In genomic region chr2:19250906-19251305, GRCh38 we compare ENCODE assay signal across 28 cellular contexts.
"Had no signal": no experiment of that assay in that cellular context is flagged by ENCODE, and none has a peak within 500 bp of the region (broad histone marks: within the 10 kb centered on the region; RNA-seq: fewer than 3 reads in every experiment).

No MANE protein-coding gene starts in this region.

- H3K27ac ChIP-seq: body of pancreas had no signal

- ATAC-seq: activated CD4-positive, alpha-beta T cell treated with anti-CD3 and anti-CD28 coated beads for 36 hours; activated CD8-positive, alpha-beta memory T cell treated with anti-CD3 and anti-CD28 coated beads, Interleukin-2, amount 10 ng/mL, durations not matched to agents 7 days and 5 days; activated CD8-positive, alpha-beta T cell treated with anti-CD3 and anti-CD28 coated beads, Interleukin-2, amount 10 ng/mL, durations not matched to agents 7 days and 5 days; activated naive CD8-positive, alpha-beta T cell treated with anti-CD3 and anti-CD28 coated beads, Interleukin-2, amount 50 U/mL, for 24 hours; body of pancreas; esophagus mucosa; T-helper 17 cell had no signal

- H3K36me3 Mint-ChIP-seq: activated CD4-positive, alpha-beta memory T cell treated with anti-CD3 and anti-CD28 coated beads for 36 hours; activated CD8-positive, alpha-beta memory T cell treated with anti-CD3 and anti-CD28 coated beads, Interleukin-2, amount 10 ng/mL, durations not matched to agents 7 days and 5 days had no signal

- H3K4me3 ChIP-seq: body of pancreas had no signal

- H3K27ac Mint-ChIP-seq: activated CD4-positive, alpha-beta memory T cell treated with anti-CD3 and anti-CD28 coated beads for 36 hours; activated CD4-positive, alpha-beta T cell treated with anti-CD3 and anti-CD28 coated beads for 36 hours; activated CD4-positive, alpha-beta T cell treated with anti-CD3 and anti-CD28 coated beads, Interleukin-2, amount 10 ng/mL, durations not matched to agents 24 days and 14 days; activated CD8-positive, alpha-beta memory T cell treated with anti-CD3 and anti-CD28 coated beads, Interleukin-2, amount 10 ng/mL, durations not matched to agents 7 days and 5 days; activated CD8-positive, alpha-beta T cell treated with anti-CD3 and anti-CD28 coated beads, Interleukin-2, amount 10 ng/mL, durations not matched to agents 7 days and 5 days; activated naive CD4-positive, alpha-beta T cell treated with anti-CD3 and anti-CD28 coated beads for 36 hours; activated naive CD4-positive, alpha-beta T cell treated with anti-CD3 and anti-CD28 coated beads, Interleukin-2, amount 50 U/mL, for 24 hours; activated naive CD8-positive, alpha-beta T cell treated with anti-CD3 and anti-CD28 coated beads for 36 hours; activated naive CD8-positive, alpha-beta T cell treated with anti-CD3 and anti-CD28 coated beads, Interleukin-2, amount 50 U/mL, for 24 hours; activated T-helper 1 cell treated with anti-CD3 and anti-CD28 coated beads, Interleukin-12 subunit alpha, Interleukin-12 subunit beta, Interleukin-2, Interleukin-4 antibody, amounts not matched to agents 30 ng/mL and 10 ng/mL and 1 ng/mL, durations not matched to agents 14 hours and 24 hours and 36 hours; activated T-helper 2 cell treated with anti-CD3 and anti-CD28 coated beads, Interferon-gamma antibody, Interleukin-2, Interleukin-4, amounts not matched to agents 10 μg/mL and 5 μg/mL and 100 μg/mL, durations not matched to agents 14 hours and 24 hours and 36 hours; T-helper 17 cell had no signal

- H3K27me3 Mint-ChIP-seq: activated CD4-positive, alpha-beta memory T cell treated with anti-CD3 and anti-CD28 coated beads for 36 hours; activated CD4-positive, alpha-beta T cell treated with anti-CD3 and anti-CD28 coated beads, Interleukin-2, amount 10 ng/mL, durations not matched to agents 24 days and 14 days; activated CD8-positive, alpha-beta memory T cell treated with anti-CD3 and anti-CD28 coated beads, Interleukin-2, amount 10 ng/mL, durations not matched to agents 7 days and 5 days; activated naive CD4-positive, alpha-beta T cell treated with anti-CD3 and anti-CD28 coated beads, Interleukin-2, amount 50 U/mL, for 24 hours; activated naive CD8-positive, alpha-beta T cell treated with anti-CD3 and anti-CD28 coated beads for 36 hours; activated naive CD8-positive, alpha-beta T cell treated with anti-CD3 and anti-CD28 coated beads, Interleukin-2, amount 50 U/mL, for 24 hours had no signal

- H3K4me3 Mint-ChIP-seq: activated CD4-positive, alpha-beta memory T cell treated with anti-CD3 and anti-CD28 coated beads for 36 hours; activated CD4-positive, alpha-beta T cell treated with anti-CD3 and anti-CD28 coated beads for 36 hours; activated CD4-positive, alpha-beta T cell treated with anti-CD3 and anti-CD28 coated beads, Interleukin-2, amount 10 ng/mL, durations not matched to agents 24 days and 14 days; activated CD8-positive, alpha-beta memory T cell treated with anti-CD3 and anti-CD28 coated beads, Interleukin-2, amount 10 ng/mL, durations not matched to agents 7 days and 5 days; activated CD8-positive, alpha-beta T cell treated with anti-CD3 and anti-CD28 coated beads, Interleukin-2, amount 10 ng/mL, durations not matched to agents 7 days and 5 days; activated naive CD4-positive, alpha-beta T cell treated with anti-CD3 and anti-CD28 coated beads for 36 hours; activated naive CD4-positive, alpha-beta T cell treated with anti-CD3 and anti-CD28 coated beads, Interleukin-2, amount 50 U/mL, for 24 hours; activated naive CD8-positive, alpha-beta T cell treated with anti-CD3 and anti-CD28 coated beads for 36 hours; activated naive CD8-positive, alpha-beta T cell treated with anti-CD3 and anti-CD28 coated beads, Interleukin-2, amount 50 U/mL, for 24 hours; activated T-helper 1 cell treated with anti-CD3 and anti-CD28 coated beads, Interleukin-12 subunit alpha, Interleukin-12 subunit beta, Interleukin-2, Interleukin-4 antibody, amounts not matched to agents 30 ng/mL and 10 ng/mL and 1 ng/mL, durations not matched to agents 14 hours and 24 hours and 36 hours; T-helper 17 cell had no signal

- H3K27me3 ChIP-seq: body of pancreas had no signal

- H3K9me3 Mint-ChIP-seq: activated CD4-positive, alpha-beta memory T cell treated with anti-CD3 and anti-CD28 coated beads for 36 hours; activated CD4-positive, alpha-beta T cell treated with anti-CD3 and anti-CD28 coated beads, Interleukin-2, amount 10 ng/mL, durations not matched to agents 24 days and 14 days; activated naive CD4-positive, alpha-beta T cell treated with anti-CD3 and anti-CD28 coated beads for 36 hours; activated naive CD4-positive, alpha-beta T cell treated with anti-CD3 and anti-CD28 coated beads, Interleukin-2, amount 50 U/mL, for 24 hours; activated naive CD8-positive, alpha-beta T cell treated with anti-CD3 and anti-CD28 coated beads for 36 hours; activated T-helper 1 cell treated with anti-CD3 and anti-CD28 coated beads, Interleukin-12 subunit alpha, Interleukin-12 subunit beta, Interleukin-2, Interleukin-4 antibody, amounts not matched to agents 30 ng/mL and 10 ng/mL and 1 ng/mL, durations not matched to agents 14 hours and 24 hours and 36 hours; activated T-helper 2 cell treated with anti-CD3 and anti-CD28 coated beads, Interferon-gamma antibody, Interleukin-2, Interleukin-4, amounts not matched to agents 10 μg/mL and 5 μg/mL and 100 μg/mL, durations not matched to agents 14 hours and 24 hours and 36 hours had no signal

- H3K9me3 ChIP-seq: body of pancreas had no signal

- DNase-seq: activated CD4-positive, alpha-beta memory T cell treated with anti-CD3 and anti-CD28 coated beads for 36 hours; activated CD4-positive, alpha-beta T cell treated with anti-CD3 and anti-CD28 coated beads for 36 hours; activated CD4-positive, alpha-beta T cell treated with anti-CD3 and anti-CD28 coated beads, Interleukin-2, amount 10 ng/mL, durations not matched to agents 24 days and 14 days; activated CD4-positive, CD25-positive, alpha-beta regulatory T cell; activated CD4-positive, CD25-positive, alpha-beta regulatory T cell treated with anti-CD3 and anti-CD28 coated beads, Interleukin-2, amount 50 U/mL, for 72 hours; activated CD8-positive, alpha-beta memory T cell treated with anti-CD3 and anti-CD28 coated beads, Interleukin-2, amount 10 ng/mL, durations not matched to agents 7 days and 5 days; activated CD8-positive, alpha-beta memory T cell treated with anti-CD3 and anti-CD28 coated beads, Interleukin-2, amount 50 U/mL, for 4 hours; activated CD8-positive, alpha-beta T cell treated with anti-CD3 and anti-CD28 coated beads, Interleukin-2, amount 10 ng/mL, durations not matched to agents 7 days and 5 days; activated effector memory CD4-positive, alpha-beta T cell treated with anti-CD3 and anti-CD28 coated beads, Interleukin-2, amount 50 U/mL, for 16 hours; activated naive CD4-positive, alpha-beta T cell treated with anti-CD3 and anti-CD28 coated beads for 36 hours; activated naive CD8-positive, alpha-beta T cell treated with anti-CD3 and anti-CD28 coated beads for 36 hours; activated naive CD8-positive, alpha-beta T cell treated with anti-CD3 and anti-CD28 coated beads, Interleukin-2, amount 50 U/mL, for 24 hours; activated T-cell treated with anti-CD3 and anti-CD28 coated beads, Interleukin-2, amount 50 U/mL, for 1 hour; activated T-cell treated with anti-CD3 and anti-CD28 coated beads, Interleukin-2, amount 50 U/mL, for 48 hours; amniotic stem cell; anterior cingulate cortex; body of pancreas; caudate nucleus; cortex of kidney; dermis blood vessel endothelial cell; effector CD8-positive, alpha-beta T cell; head of caudate nucleus; T-helper 1 cell; T-helper 17 cell had no signal

- H3K4me1 Mint-ChIP-seq: activated CD4-positive, alpha-beta T cell treated with anti-CD3 and anti-CD28 coated beads for 36 hours; activated CD4-positive, alpha-beta T cell treated with anti-CD3 and anti-CD28 coated beads, Interleukin-2, amount 10 ng/mL, durations not matched to agents 24 days and 14 days; activated CD8-positive, alpha-beta memory T cell treated with anti-CD3 and anti-CD28 coated beads, Interleukin-2, amount 10 ng/mL, durations not matched to agents 7 days and 5 days; activated naive CD4-positive, alpha-beta T cell treated with anti-CD3 and anti-CD28 coated beads, Interleukin-2, amount 50 U/mL, for 24 hours; activated naive CD8-positive, alpha-beta T cell treated with anti-CD3 and anti-CD28 coated beads for 36 hours; activated naive CD8-positive, alpha-beta T cell treated with anti-CD3 and anti-CD28 coated beads, Interleukin-2, amount 50 U/mL, for 24 hours; T-helper 17 cell had no signal
